In genomic region chr17:39000021-39000601, GRCh38 we compare ENCODE assay signal across 21 cellular contexts. TPM values are rescaled to one million over a fixed set of nuclear protein-coding genes. Genes with fewer than 3 reads are reported as not detected.
DNase-seq lines count a peak whose midpoint lies in the region; ATAC-seq and TF ChIP-seq lines count a peak whose summit lies in the region.
"Had no signal": no experiment of that assay in that cellular context is flagged by ENCODE, and none has a peak within 500 bp of the region (broad histone marks: within the 10 kb centered on the region; RNA-seq: fewer than 3 reads in every experiment).

No MANE protein-coding gene starts in this region.

- CTCF ChIA-PET in activated CD4-positive, alpha-beta T cell treated with anti-CD3 and anti-CD28 coated beads for 36 hours (lab: Charles Lee), result interaction anchor here (2.8 kb wide), 1 partner anchor 17 kb away, joined by 11 read pairs; no protein-coding TSS in a partner anchor

- no peaks in the 10 kb centered on the region for H3K9me2 ChIP-seq in GM23338 (ENCODE audit: insufficient read depth)

- H3K4me3 Mint-ChIP-seq in GM23338, result no peak overlapping the region
- H3K4me3 Mint-ChIP-seq in activated CD4-positive, alpha-beta T cell treated with anti-CD3 and anti-CD28 coated beads for 36 hours, result no peak overlapping the region
- H3K4me3 Mint-ChIP-seq: naive thymus-derived CD8-positive, alpha-beta T cell had no signal

- no peak for TF ChIP-seq CTCF in GM23338 (conservative IDR thresholded peaks at IDR 0.05; ENCODE audit: low read depth in 2 of 2)
- TF ChIP-seq CTCF in dorsolateral prefrontal cortex (IDR thresholded peaks at IDR 0.05 in 54 of 56, conservative IDR thresholded peaks at IDR 0.05 in 2 of 56; ENCODE audit: low read depth in 1 of 56, partially characterized antibody in 56 of 56), result no peak
- no peak for TF ChIP-seq CTCF in tibial nerve (IDR thresholded peaks at IDR 0.05)

- TF ChIP-seq EP300 in tibial nerve (IDR thresholded peaks at IDR 0.05), result no peak

- H3K9me3 Mint-ChIP-seq in GM23338, result peaks cover 25% of the 10 kb centered on the region
- peaks cover 15% of the 10 kb centered on the region for H3K9me3 Mint-ChIP-seq in activated CD4-positive, alpha-beta T cell treated with anti-CD3 and anti-CD28 coated beads for 36 hours (ENCODE audit: low read depth)

- WGBS in tibial nerve, 2 donors, result 14 to 23% methylated on average over 4 of the region's 4 CpGs

- TF ChIP-seq POLR2A in tibial nerve (IDR thresholded peaks at IDR 0.05), result no peak

- DNase-seq in GM23338 (ENCODE audit: low spot score) (no peak), dorsolateral prefrontal cortex (no peak), tibial nerve (ENCODE audit: low spot score in 2 of 2) (no peak), GF-D8 (lab: John Stamatoyannopoulos, UW) (no peak)
- no peak for DNase-seq in activated CD4-positive, alpha-beta T cell treated with anti-CD3 and anti-CD28 coated beads for 36 hours
- DNase-seq: activated gamma-delta T cell; amniotic stem cell; DMS 273 treated with DMSO at 0.1 percent for 48 hours; foreskin melanocyte; naive thymus-derived CD8-positive, alpha-beta T cell; NCI-H1092 treated with DMSO at 0.1 percent for 48 hours; NCI-H2081 treated with DMSO at 0.1 percent for 48 hours; NCI-H526 treated with DMSO at 0.1 percent for 48 hours; stimulated activated naive CD4-positive, alpha-beta T cell had no signal

- peaks cover 11% of the 10 kb centered on the region for H3K36me3 Mint-ChIP-seq in GM23338 (ENCODE audit: low read depth)
- no peaks in the 10 kb centered on the region for H3K36me3 Mint-ChIP-seq in activated CD4-positive, alpha-beta T cell treated with anti-CD3 and anti-CD28 coated beads for 36 hours (ENCODE audit: low read depth)

- no peak overlapping the region for H3K27ac ChIP-seq in GM23338 (ENCODE audit: low read depth)
- H3K27ac ChIP-seq in dorsolateral prefrontal cortex, result peak overlapping the region in 51 of 59 donors; percentile 32 to 90 (median 67)
- peak overlapping the region; percentile 49 to 51 for H3K27ac ChIP-seq in mucosa of rectum (ENCODE audit: low read depth in 2 of 2, low read length in 2 of 2)
- H3K27ac ChIP-seq in tibial nerve, result peak overlapping the region; percentile 59 to 92 (median 84)
- H3K27ac ChIP-seq: BLaER1 treated with 17β-estradiol and CSF1 and Interleukin-3, amounts not matched to agents 10 nM and 100 nM; SJSA1 had no signal

- H3K79me2 ChIP-seq in GM23338 (replicated peaks; ENCODE audit: insufficient read depth), result no peaks in the 10 kb centered on the region

- no peak overlapping the region for H3K4me2 ChIP-seq in GM23338
- H3K4me2 ChIP-seq: BLaER1 treated with 17β-estradiol and CSF1 and Interleukin-3, amounts not matched to agents 10 nM and 100 nM had no signal

- no peaks in the 10 kb centered on the region for H4K20me1 ChIP-seq in GM23338 (replicated peaks; ENCODE audit: insufficient read depth)
- H4K20me1 ChIP-seq: BLaER1 treated with 17β-estradiol and CSF1 and Interleukin-3, amounts not matched to agents 10 nM and 100 nM had no signal

- intact Hi-C loops in dorsolateral prefrontal cortex (cut with DNase I), result no loop called here
- intact Hi-C loops in activated CD4-positive, alpha-beta T cell treated with anti-CD3 and anti-CD28 coated beads for 36 hours (cut with DNase I, micrococcal nuclease), result no loop called here

- H3K4me1 Mint-ChIP-seq in GM23338, result peaks cover 8% of the 10 kb centered on the region; the same call in 2 of the 3 replicates
- H3K4me1 Mint-ChIP-seq in activated CD4-positive, alpha-beta T cell treated with anti-CD3 and anti-CD28 coated beads for 36 hours, result peaks cover 27% of the 10 kb centered on the region

- no peak overlapping the region for H3K9ac ChIP-seq in mucosa of rectum (ENCODE audit: low read depth in 1 of 2, low read length in 2 of 2)
- H3K9ac ChIP-seq: BLaER1 treated with 17β-estradiol and CSF1 and Interleukin-3, amounts not matched to agents 10 nM and 100 nM had no signal

- 0 out of 2 replicates have a peak overlapping the region, but pooled peaks have one; percentile 29 for H2AFZ ChIP-seq in GM23338

- no peak for ATAC-seq in GM23338
- no peak for ATAC-seq in GM21619 (IDR thresholded peaks at IDR 0.05; ENCODE audit: unreplicated experiment)
- ATAC-seq in activated CD4-positive, alpha-beta T cell treated with anti-CD3 and anti-CD28 coated beads for 36 hours, result no peak
- ATAC-seq: activated CD4-positive, CD25-positive, alpha-beta regulatory T cell treated with anti-CD3 and anti-CD28 coated beads, Interleukin-2, amount 50 U/mL, for 24 hours; naive thymus-derived CD8-positive, alpha-beta T cell had no signal

- no peaks in the 10 kb centered on the region for H3F3A ChIP-seq in GM23338 (replicated peaks; ENCODE audit: low read depth)

- H3K27me3 Mint-ChIP-seq in GM23338 (ENCODE audit: insufficient read depth, low read depth, poor library complexity), result peaks cover 12% of the 10 kb centered on the region
- no peaks in the 10 kb centered on the region for H3K27me3 Mint-ChIP-seq in activated CD4-positive, alpha-beta T cell treated with anti-CD3 and anti-CD28 coated beads for 36 hours

- H3K4me1 ChIP-seq in GM23338 (ENCODE audit: insufficient read depth) (no peaks in the 10 kb centered on the region), mucosa of rectum (ENCODE audit: control insufficient read depth in 2 of 2, insufficient read depth in 2 of 2, low read length in 2 of 2) (peaks cover 3 to 7% of the 10 kb centered on the region in 2 donors), tibial nerve (peaks cover 0 to 52% (median 25%) of the 10 kb centered on the region in 4 donors)

- H3K4me3 ChIP-seq in GM23338, result no peak overlapping the region
- peak overlapping the region in 2 of 59 donors; percentile 7 to 16 for H3K4me3 ChIP-seq in dorsolateral prefrontal cortex
- H3K4me3 ChIP-seq in mucosa of rectum (ENCODE audit: low read length in 2 of 2), result no peak overlapping the region
- H3K4me3 ChIP-seq in tibial nerve, result no peak overlapping the region
- H3K4me3 ChIP-seq: BLaER1 treated with 17β-estradiol and CSF1 and Interleukin-3, amounts not matched to agents 10 nM and 100 nM; SJSA1 had no signal

- POLR2A ChIA-PET in activated CD4-positive, alpha-beta T cell treated with anti-CD3 and anti-CD28 coated beads for 36 hours (lab: Charles Lee), result no interaction called here

- H3K9me3 ChIP-seq in mucosa of rectum (ENCODE audit: control insufficient read depth in 2 of 2, low read length in 2 of 2) (peaks cover 5 to 6% of the 10 kb centered on the region in 2 donors), tibial nerve (peaks cover 0 to 27% (median 1%) of the 10 kb centered on the region in 4 donors)

- no peaks in the 10 kb centered on the region for H3K27me3 ChIP-seq in GM23338 (ENCODE audit: insufficient read depth)
- no peaks in the 10 kb centered on the region for H3K27me3 ChIP-seq in dorsolateral prefrontal cortex
- H3K27me3 ChIP-seq in mucosa of rectum (ENCODE audit: control insufficient read depth in 2 of 2, insufficient read depth in 2 of 2, low read length in 2 of 2), result peaks cover 0 to 5% of the 10 kb centered on the region in 2 donors
- H3K27me3 ChIP-seq in tibial nerve, result no peaks in the 10 kb centered on the region
- H3K27me3 ChIP-seq: BLaER1 treated with 17β-estradiol and CSF1 and Interleukin-3, amounts not matched to agents 10 nM and 100 nM; SJSA1 had no signal

- H3K36me3 ChIP-seq in GM23338 (ENCODE audit: insufficient read depth), result no peaks in the 10 kb centered on the region
- no peaks in the 10 kb centered on the region for H3K36me3 ChIP-seq in mucosa of rectum (ENCODE audit: control insufficient read depth in 2 of 2, insufficient read depth in 2 of 2, low read length in 2 of 2)
- no peaks in the 10 kb centered on the region for H3K36me3 ChIP-seq in tibial nerve
- H3K36me3 ChIP-seq: BLaER1 treated with 17β-estradiol and CSF1 and Interleukin-3, amounts not matched to agents 10 nM and 100 nM; SJSA1 had no signal

- no peak overlapping the region for H3K27ac Mint-ChIP-seq in GM23338
- H3K27ac Mint-ChIP-seq in activated CD4-positive, alpha-beta T cell treated with anti-CD3 and anti-CD28 coated beads for 36 hours, result no peak overlapping the region
- H3K27ac Mint-ChIP-seq: naive thymus-derived CD8-positive, alpha-beta T cell had no signal

TF ChIP-seq in GM23338, 12 proteins besides CTCF, POLR2A, EP300 and RAD21 (continues in another document):
- no peak for TF ChIP-seq EZH2phosphoT487 (IDR thresholded peaks at IDR 0.05; ENCODE audit: unreplicated experiment)
- TF ChIP-seq STAT1 (IDR thresholded peaks at IDR 0.05; ENCODE audit: unreplicated experiment), result no peak
- TF ChIP-seq JUNB (IDR thresholded peaks at IDR 0.05; ENCODE audit: unreplicated experiment), result no peak

RNA-seq across cellular contexts. Expression of gene FBXO47, which starts 32.9 kb away (rescaled TPM):
- not detected in 2 replicates for total RNA-seq in GM23338 (2014; rRNA removed; shearing (Covaris generic))
- polyA plus RNA-seq in GM23338 (2016; fragmentation: Nextera tagmentation; extraction: Ambion mirVana), result not detected in 2 replicates
- under 1 TPM in 10 of 120 experiments, not detected in 110; 0.14 to 0.39 (median 0.26) TPM for total RNA-seq in dorsolateral prefrontal cortex
- not detected for total RNA-seq in tibial nerve
- under 1 TPM; 0.11 to 0.16 TPM for total RNA-seq in activated CD4-positive, alpha-beta T cell treated with anti-CD3 and anti-CD28 coated beads for 36 hours
- total RNA-seq: H4, lung microvascular endothelial cell, SJSA1 had no signal
- polyA plus RNA-seq: naive thymus-derived CD8-positive, alpha-beta T cell had no signal
